Comparison of ENCODE assay signal across 23 cellular contexts in genomic region chrX:148813422-148813821, GRCh38.
DNase-seq lines count a peak whose midpoint lies in the region; ATAC-seq, FAIRE-seq and TF ChIP-seq lines count a peak whose summit lies in the region.
"Had no signal": no experiment of that assay in that cellular context is flagged by ENCODE, and none has a peak within 500 bp of the region (broad histone marks: within the 10 kb centered on the region; RNA-seq: fewer than 3 reads in every experiment).

No MANE protein-coding gene starts in this region.

- FAIRE-seq in D721Med (lab: Jason Lieb, UNC) (peak; percentile 38), bronchial epithelial cell (lab: Jason Lieb, UNC) (no peak)

- ATAC-seq in GM18499 (IDR thresholded peaks at IDR 0.05; ENCODE audit: insufficient read depth, unreplicated experiment) (peak; percentile 67), foreskin keratinocyte (peak; percentile 40), GM19467 (IDR thresholded peaks at IDR 0.05; ENCODE audit: unreplicated experiment) (no peak)
- no peak for ATAC-seq in activated T-cell treated with anti-CD3 and anti-CD28 coated beads, Interleukin-2, amount 50 U/mL, for 72 hours (replicated peaks in 1 of 2)
- ATAC-seq: A549 had no signal

- no peak overlapping the region for H3K4me3 ChIP-seq in bronchial epithelial cell (ENCODE audit: low read depth, low read length)
- H3K4me3 ChIP-seq: A549; BLaER1 treated with 17β-estradiol and CSF1 and Interleukin-3, amounts not matched to agents 10 nM and 100 nM; GM23248 had no signal

- H3K4me1 Mint-ChIP-seq in activated T-cell treated with anti-CD3 and anti-CD28 coated beads, Interleukin-2, amount 50 U/mL, for 72 hours (ENCODE audit: low read depth) = no peaks in the 10 kb centered on the region
- H3K4me1 Mint-ChIP-seq: CD8-positive, alpha-beta memory T cell had no signal

- no peak overlapping the region for H3K27ac ChIP-seq in foreskin keratinocyte
- H3K27ac ChIP-seq: A549; BLaER1 treated with 17β-estradiol and CSF1 and Interleukin-3, amounts not matched to agents 10 nM and 100 nM; GM23248 had no signal

- no peak for TF ChIP-seq CTCF in D721Med (IDR thresholded peaks at IDR 0.05; ENCODE audit: insufficient read depth, missing control alignments)
- no peak for TF ChIP-seq CTCF in bronchial epithelial cell (IDR thresholded peaks at IDR 0.05; ENCODE audit: insufficient read depth, low read length, severe bottlenecking)
- no peak for TF ChIP-seq CTCF in foreskin keratinocyte (conservative IDR thresholded peaks at IDR 0.05)

- H3K27me3 ChIP-seq in bronchial epithelial cell (ENCODE audit: control insufficient read depth, insufficient read depth, low read length) (no peaks in the 10 kb centered on the region), foreskin keratinocyte (no peaks in the 10 kb centered on the region)
- H3K27me3 ChIP-seq: BE2C; BLaER1 treated with 17β-estradiol and CSF1 and Interleukin-3, amounts not matched to agents 10 nM and 100 nM had no signal

- H3K9me3 Mint-ChIP-seq in activated T-cell treated with anti-CD3 and anti-CD28 coated beads, Interleukin-2, amount 50 U/mL, for 72 hours = no peaks in the 10 kb centered on the region
- H3K9me3 Mint-ChIP-seq: CD4-positive, alpha-beta T cell; CD8-positive, alpha-beta memory T cell had no signal

- no peaks in the 10 kb centered on the region for H3K36me3 Mint-ChIP-seq in activated T-cell treated with anti-CD3 and anti-CD28 coated beads, Interleukin-2, amount 50 U/mL, for 72 hours (ENCODE audit: insufficient read depth in 2 of 2)
- H3K36me3 Mint-ChIP-seq: CD14-positive monocyte; CD8-positive, alpha-beta memory T cell had no signal

- H3K27ac Mint-ChIP-seq in activated T-cell treated with anti-CD3 and anti-CD28 coated beads, Interleukin-2, amount 50 U/mL, for 72 hours = no peak overlapping the region
- H3K27ac Mint-ChIP-seq: CD14-positive monocyte; CD4-positive, alpha-beta T cell; CD8-positive, alpha-beta memory T cell; H9; HFFc6 had no signal

- H3K4me3 Mint-ChIP-seq in activated T-cell treated with anti-CD3 and anti-CD28 coated beads, Interleukin-2, amount 50 U/mL, for 72 hours = no peak overlapping the region
- H3K4me3 Mint-ChIP-seq: CD14-positive monocyte; CD4-positive, alpha-beta T cell; CD8-positive, alpha-beta memory T cell; H9; HFFc6 had no signal

- DNase-seq in D721Med (ENCODE audit: insufficient read length, low spot score) = no peak
- DNase-seq in bronchial epithelial cell (ENCODE audit: low read depth) = peak; percentile 2
- peak in 1 of 2 donors; percentile 22 for DNase-seq in foreskin keratinocyte
- DNase-seq in activated CD4-positive, alpha-beta T cell treated with anti-CD3 and anti-CD28 coated beads, Interleukin-2, amount 50 U/mL, for 4 hours = no peak
- DNase-seq in activated T-cell treated with anti-CD3 and anti-CD28 coated beads, Interleukin-2, amount 50 U/mL, for 48 hours = no peak
- DNase-seq in activated T-cell treated with anti-CD3 and anti-CD28 coated beads, Interleukin-2, amount 50 U/mL, for 72 hours = no peak
- DNase-seq: 8988T; ACHN; AML-193; BE2C; CD4-positive, alpha-beta T cell; CD8-positive, alpha-beta memory T cell; DMS53; DMS79 treated with DMSO at 0.1 percent for 48 hours; GF-D8; GM23248; H9; HFFc6 had no signal

- H3K27me3 Mint-ChIP-seq in activated T-cell treated with anti-CD3 and anti-CD28 coated beads, Interleukin-2, amount 50 U/mL, for 72 hours (ENCODE audit: low read depth) = peaks cover 22% of the 10 kb centered on the region
- H3K27me3 Mint-ChIP-seq: CD4-positive, alpha-beta T cell had no signal

- no peaks in the 10 kb centered on the region for H3K4me1 ChIP-seq in foreskin keratinocyte
- H3K4me1 ChIP-seq: A549, BE2C had no signal

- no peaks in the 10 kb centered on the region for H3K36me3 ChIP-seq in bronchial epithelial cell (ENCODE audit: control insufficient read depth, insufficient read depth, low read length)
- H3K36me3 ChIP-seq: BE2C had no signal

Comparison
In these comparisons a context has a peak if more than half of its experiments do, and no peak if none do; other contexts are left out.
1. ATAC-seq: peak in GM18499 (single experiment) and foreskin keratinocyte (single experiment); none in activated T-cell treated with anti-CD3 and anti-CD28 coated beads, Interleukin-2, amount 50 U/mL, for 72 hours (0 of 2) and GM19467 (single experiment).